In the genomic region with DNA sequence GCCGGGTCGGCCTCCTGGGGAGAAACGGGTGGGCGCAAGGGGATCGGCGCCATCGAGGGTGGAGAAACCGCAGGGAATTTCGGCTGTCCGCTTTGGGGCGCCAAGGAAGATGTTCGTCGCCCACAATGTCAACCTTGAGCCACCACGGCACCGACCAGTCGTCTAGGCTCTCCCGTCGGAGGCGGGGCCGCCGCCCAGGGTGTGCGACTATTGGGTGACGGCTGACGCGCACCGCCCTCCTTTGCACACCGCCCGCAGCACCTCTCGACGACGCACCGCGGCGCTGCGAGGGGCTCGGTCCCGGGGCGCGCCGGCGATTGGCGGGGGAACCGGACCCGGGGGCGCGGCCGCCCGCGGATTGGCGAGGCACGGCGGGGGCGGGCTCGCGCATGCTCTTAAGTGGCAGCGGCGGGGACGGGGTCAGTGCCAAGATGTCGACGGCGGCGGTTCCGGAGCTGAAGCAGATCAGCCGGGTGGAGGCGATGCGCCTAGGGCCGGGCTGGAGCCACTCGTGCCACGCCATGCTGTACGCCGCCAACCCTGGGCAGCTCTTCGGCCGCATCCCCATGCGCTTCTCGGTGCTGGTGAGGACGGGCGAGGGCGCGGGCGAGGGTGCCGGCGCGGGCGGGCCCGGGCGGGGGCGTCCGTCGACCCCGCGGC, we compare ENCODE assay signal across 8 cellular contexts. TPM values are rescaled to one million over a fixed set of nuclear protein-coding genes. Genes with fewer than 3 reads are reported as not detected.
DNase-seq lines count a peak whose midpoint lies in the region; ATAC-seq and TF ChIP-seq lines count a peak whose summit lies in the region.

A gene (plus strand): TSS at position 267 of the 660 bp plus-strand sequence. CDS start 165 bp downstream, at position 432.

- peak within 1 kb of the TSS; percentile 94 for H3K4me2 ChIP-seq in OCI-LY3 (ENCODE audit: low read length)

- H3K4me3 Mint-ChIP-seq in endothelial cell (ENCODE audit: unreplicated experiment) (peak within 1 kb of the TSS; percentile 93), mesothelial cell of epicardium (peak within 1 kb of the TSS; percentile 77)

- H3K9me3 ChIP-seq in OCI-LY3 (ENCODE audit: insufficient read depth, low read length) = no peaks in the 10 kb centered on the region

- no peaks in the 10 kb centered on the region for H4K20me1 ChIP-seq in OCI-LY3 (ENCODE audit: insufficient read depth, low read length)

- H3K27ac Mint-ChIP-seq in endothelial cell (ENCODE audit: unreplicated experiment) = no peak within 1 kb of the TSS
- H3K27ac Mint-ChIP-seq in mesothelial cell of epicardium = peak within 1 kb of the TSS; percentile 87

- no peaks in the 10 kb centered on the region for H3K36me3 Mint-ChIP-seq in endothelial cell (ENCODE audit: low read depth, unreplicated experiment)
- H3K36me3 Mint-ChIP-seq in mesothelial cell of epicardium = peaks cover 2% of the 10 kb centered on the region

- peak within 1 kb of the TSS; percentile 84 for H3K9ac ChIP-seq in OCI-LY3 (ENCODE audit: low read length)

- TF ChIP-seq CTCF in OCI-LY3 (IDR thresholded peaks at IDR 0.05; ENCODE audit: low read depth, low read length) (0 out of 2 replicates have a peak, but pooled peaks have one; percentile 3), endothelial cell (IDR thresholded peaks at IDR 0.05; ENCODE audit: unreplicated experiment) (no peak), mesothelial cell of epicardium (IDR thresholded peaks at IDR 0.05; ENCODE audit: unreplicated experiment) (no peak)

- H3K9me3 Mint-ChIP-seq in endothelial cell (ENCODE audit: unreplicated experiment) (no peaks in the 10 kb centered on the region), mesothelial cell of epicardium (no peaks in the 10 kb centered on the region)

- peak within 1 kb of the TSS; percentile 76; the same call in 1 of the 2 replicates for H2AFZ ChIP-seq in OCI-LY3 (ENCODE audit: low read depth, low read length)

- H3K79me2 ChIP-seq in OCI-LY3 (ENCODE audit: low read length) = peaks cover 13% of the 10 kb centered on the region

- DNase-seq in DMS 273 (lab: John Stamatoyannopoulos, UW; ENCODE audit: unreplicated experiment) (peak; percentile 99), HuH-7.5 (ENCODE audit: low spot score) (peak; percentile 99), endothelial cell (ENCODE audit: low spot score) (peak; percentile 99), mesothelial cell of epicardium (ENCODE audit: low spot score in 2 of 2, unreplicated experiment in 2 of 2) (peak; percentile 95 to 97)
- peak; percentile 99 for DNase-seq in activated CD8-positive, alpha-beta memory T cell treated with anti-CD3 and anti-CD28 coated beads, Interleukin-2, amount 50 U/mL, for 48 hours
- DNase-seq in stimulated activated CD8-positive, alpha-beta memory T cell treated with anti-CD3 and anti-CD28 coated beads, Interleukin-15, amount 100 ng/mL, for 4 hours (ENCODE audit: low read depth in 2 of 2) = peak; percentile 92 to 97

- H3K27ac ChIP-seq in OCI-LY3 (ENCODE audit: low read length) = 0 out of 2 replicates have a peak within 1 kb of the TSS, but pooled peaks have one; percentile 26

- peaks cover 4% of the 10 kb centered on the region for H3K36me3 ChIP-seq in OCI-LY3 (replicated peaks; ENCODE audit: low read depth, low read length)

- peaks cover 11% of the 10 kb centered on the region for H3K4me1 ChIP-seq in OCI-LY3 (ENCODE audit: low read length)

- H3K27me3 Mint-ChIP-seq in endothelial cell (ENCODE audit: unreplicated experiment) (peaks cover 11% of the 10 kb centered on the region), mesothelial cell of epicardium (ENCODE audit: low read depth) (no peaks in the 10 kb centered on the region)

- H3K4me1 Mint-ChIP-seq in endothelial cell (ENCODE audit: unreplicated experiment) (no peaks in the 10 kb centered on the region), mesothelial cell of epicardium (peaks cover 3% of the 10 kb centered on the region)

- H3K4me3 ChIP-seq in OCI-LY3 (ENCODE audit: low read length) = peak within 1 kb of the TSS; percentile 88

- ATAC-seq in GM21526 (IDR thresholded peaks at IDR 0.05; ENCODE audit: low FRiP score, unreplicated experiment) = peak; percentile 84

- no peaks in the 10 kb centered on the region for H3K27me3 ChIP-seq in OCI-LY3 (ENCODE audit: low read depth, low read length)

RNA-seq across cellular contexts. Expression of the gene that starts here (rescaled TPM):
- total RNA-seq in endothelial cell (ENCODE audit: unreplicated experiment) (43.1 TPM), mesothelial cell of epicardium (28.4 to 33.0 TPM (median 31.1 TPM) in 3 replicates)

Comparison
In these comparisons a context has a peak if more than half of its experiments do, and no peak if none do; other contexts are left out.
1. Peak in every context shown above with its lines: DNase-seq, ATAC-seq, H3K4me3 ChIP-seq and H3K27ac ChIP-seq.